8 cellular contexts compared by ENCODE assay signal in the genomic region with DNA sequence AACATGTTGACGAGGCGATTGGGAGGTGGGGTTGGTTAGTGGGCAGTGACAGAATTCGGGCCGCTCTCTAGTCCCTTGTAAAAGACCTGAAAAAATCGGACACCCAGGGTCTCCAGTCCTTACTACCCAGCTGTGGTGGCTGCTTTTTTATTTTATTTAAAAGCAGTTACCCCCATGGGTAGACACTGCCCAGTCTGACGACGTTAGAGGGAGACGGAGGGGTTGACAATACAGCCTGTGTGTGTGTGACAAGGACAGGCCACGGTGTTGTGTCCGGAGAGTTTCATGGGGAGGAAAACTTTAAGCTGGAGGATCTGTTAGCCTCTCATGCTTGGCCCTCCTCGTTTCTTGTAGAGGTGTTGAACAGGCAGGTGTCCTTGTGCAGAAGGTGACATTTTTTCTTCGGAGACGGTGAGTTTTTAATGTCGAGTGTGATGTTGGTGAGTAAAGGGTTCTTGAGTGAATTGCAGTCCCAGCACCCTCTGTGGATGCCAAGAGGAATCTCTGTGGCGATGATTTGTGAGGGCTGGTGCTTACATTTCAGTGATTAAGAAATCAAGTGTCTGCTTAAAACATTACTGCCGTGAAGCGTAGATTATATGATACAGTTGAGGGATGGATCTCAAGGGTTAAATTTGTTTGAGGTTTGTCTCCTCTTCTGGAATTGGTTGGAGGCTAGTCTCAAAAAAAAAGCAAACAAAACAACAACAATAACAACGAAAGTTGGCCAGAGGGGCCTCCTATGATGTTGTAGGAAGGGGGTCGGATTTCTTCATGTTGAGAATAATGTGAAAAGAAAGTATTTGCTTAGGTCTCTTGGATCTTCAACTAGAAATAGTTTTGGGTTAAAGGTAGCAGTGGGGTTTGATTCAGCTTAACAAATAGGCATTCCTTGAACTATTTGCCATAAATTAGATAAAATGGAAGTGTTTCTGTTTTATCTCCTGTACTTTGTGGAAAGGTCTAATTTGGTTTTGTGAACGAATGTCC. TPM values are rescaled to one million over a fixed set of nuclear protein-coding genes. Genes with fewer than 3 reads are reported as not detected.
A peak's percentile ranks its signal among the peaks of the same experiment; 100 is the strongest.
DNase-seq lines count a peak whose midpoint lies in the region; ATAC-seq and TF ChIP-seq lines count a peak whose summit lies in the region.

No MANE protein-coding gene starts in this region.

- H3K9me3 ChIP-seq in KOPT-K1 (ENCODE audit: insufficient read depth, low read length, poor library complexity, severe bottlenecking) (no peaks in the 10 kb centered on the region), smooth muscle cell (replicated peaks; ENCODE audit: low read depth) (no peaks in the 10 kb centered on the region)

- no peaks in the 10 kb centered on the region for H3K27me3 ChIP-seq in smooth muscle cell (ENCODE audit: low read depth)

- H3K4me3 ChIP-seq in astrocyte of the cerebellum (ENCODE audit: low read depth, low read length) = peak overlapping the region; percentile 66
- peak overlapping the region; percentile 85 for H3K4me3 ChIP-seq in smooth muscle cell

- ATAC-seq in GM21381 (IDR thresholded peaks at IDR 0.05; ENCODE audit: unreplicated experiment) (no peak), GM19463 (IDR thresholded peaks at IDR 0.05; ENCODE audit: unreplicated experiment) (no peak)

- H3F3A ChIP-seq in smooth muscle cell (ENCODE audit: low read depth) = peaks cover 7% of the 10 kb centered on the region

- 18% methylated on average over 20 of the region's 20 CpGs for WGBS in smooth muscle cell (ENCODE audit: low lambda C conversion rate)

- TF ChIP-seq CTCF in astrocyte of the cerebellum (IDR thresholded peaks at IDR 0.05; ENCODE audit: low read depth, low read length, missing control alignments) (no peak), smooth muscle cell (IDR thresholded peaks at IDR 0.05; ENCODE audit: borderline replicate concordance, insufficient read depth, poor library complexity, severe bottlenecking) (no peak)

- peaks cover 56% of the 10 kb centered on the region for H4K20me1 ChIP-seq in smooth muscle cell (ENCODE audit: low read depth)

- in situ Hi-C loops in astrocyte of the cerebellum (cut with HindIII; ENCODE audit: low sequenced_read_pairs) = no loop called here

- DNase-seq in Daoy (ENCODE audit: low read depth) (peak; percentile 17), astrocyte of the cerebellum (ENCODE audit: low read depth) (no peak), inferior parietal cortex (ENCODE audit: extremely low spot score) (peak; percentile 34), smooth muscle cell (lab: John Stamatoyannopoulos, UW; ENCODE audit: unreplicated experiment) (no peak)
- no peak for DNase-seq in effector CD8-positive, alpha-beta T cell (lab: John Stamatoyannopoulos, UW)

- H2AFZ ChIP-seq in smooth muscle cell (ENCODE audit: low read depth) = peak overlapping the region; percentile 81

- H3K9ac ChIP-seq in smooth muscle cell (ENCODE audit: low read depth) = peak overlapping the region; percentile 47

- peak overlapping the region; percentile 60 for H3K27ac ChIP-seq in KOPT-K1 (ENCODE audit: low read depth, low read length, poor library complexity, severe bottlenecking)
- H3K27ac ChIP-seq in smooth muscle cell (ENCODE audit: low read depth) = no peak overlapping the region

- H3K36me3 ChIP-seq in KOPT-K1 (ENCODE audit: insufficient read depth, low read length) (no peaks in the 10 kb centered on the region), smooth muscle cell (ENCODE audit: low read depth) (no peaks in the 10 kb centered on the region)

- H3K79me2 ChIP-seq in smooth muscle cell (ENCODE audit: low read depth) = peaks cover 48% of the 10 kb centered on the region

- H3K4me1 ChIP-seq in smooth muscle cell (ENCODE audit: low read depth) = peaks cover 25% of the 10 kb centered on the region

- peak overlapping the region; percentile 88 for H3K4me2 ChIP-seq in smooth muscle cell

RNA-seq across cellular contexts. Expression of gene NCOA1, which starts 1.5 kb away (rescaled TPM):
- total RNA-seq in Daoy (2014; rRNA removed; shearing (Covaris generic)) = 5.5 and 6.5 TPM in 2 replicates
- 11.2 and 21.0 TPM in 2 replicates for total RNA-seq in smooth muscle cell
- 8.5 and 9.7 TPM in 2 replicates for polyA plus RNA-seq in smooth muscle cell

Comparison
In these comparisons a context has a peak if more than half of its experiments do, and no peak if none do; other contexts are left out.
1. DNase-seq: peak in Daoy (single experiment) and inferior parietal cortex (single experiment); none in astrocyte of the cerebellum (single experiment), smooth muscle cell (single experiment) and effector CD8-positive, alpha-beta T cell (single experiment).